Comparison of ENCODE assay signal across 17 cellular contexts in the genomic region with DNA sequence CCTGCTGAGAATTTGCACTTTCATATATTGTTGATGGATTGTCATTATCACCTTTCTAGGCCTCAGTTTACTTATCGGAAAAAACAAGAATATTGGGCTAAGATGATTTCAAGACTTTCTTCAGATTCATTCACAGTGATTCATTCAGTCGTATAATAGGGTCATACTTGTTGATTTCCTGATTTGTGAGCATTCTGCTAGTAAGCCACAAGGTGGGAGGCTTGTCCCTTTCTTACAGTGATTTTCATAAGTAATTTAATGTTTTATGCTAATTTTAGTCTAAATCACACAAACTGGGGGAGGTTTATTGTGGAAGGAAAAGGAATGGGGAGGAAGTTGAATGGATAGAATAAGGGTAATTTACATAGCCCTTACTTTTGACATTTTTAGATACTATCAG.
DNase-seq lines count a peak whose midpoint lies in the region; ATAC-seq, FAIRE-seq and TF ChIP-seq lines count a peak whose summit lies in the region.
"Had no signal": no experiment of that assay in that cellular context is flagged by ENCODE, and none has a peak within 500 bp of the region (broad histone marks: within the 10 kb centered on the region; RNA-seq: fewer than 3 reads in every experiment).

No MANE protein-coding gene starts in this region.

- no peak overlapping the region for H3K4me2 ChIP-seq in mammary epithelial cell (ENCODE audit: insufficient read depth, low read depth, low read length)

- no peak overlapping the region for H3K4me3 Mint-ChIP-seq in MCF 10A (ENCODE audit: unreplicated experiment)
- H3K4me3 Mint-ChIP-seq in type B pancreatic cell: no peak overlapping the region
- no peak overlapping the region for H3K4me3 Mint-ChIP-seq in activated T-helper 1 cell treated with anti-CD3 and anti-CD28 coated beads, Interleukin-12 subunit alpha, Interleukin-12 subunit beta, Interleukin-2, Interleukin-4 antibody, amounts not matched to agents 30 ng/mL and 10 ng/mL and 1 ng/mL, durations not matched to agents 14 hours and 24 hours and 36 hours
- H3K4me3 Mint-ChIP-seq: activated T-cell treated with anti-CD3 and anti-CD28 coated beads, Interleukin-2, amount 50 U/mL, for 24 hours had no signal

- H4K20me1 ChIP-seq in mammary epithelial cell (ENCODE audit: insufficient read depth, low read length): no peaks in the 10 kb centered on the region

- no peak overlapping the region for H3K9ac ChIP-seq in mammary epithelial cell (ENCODE audit: insufficient read depth, low read length)
- H3K9ac ChIP-seq: parathyroid adenoma had no signal

- H2AFZ ChIP-seq in mammary epithelial cell (ENCODE audit: low read depth, low read length): no peak overlapping the region
- H2AFZ ChIP-seq: parathyroid adenoma had no signal

- H3K9me3 ChIP-seq in mammary epithelial cell (replicated peaks; ENCODE audit: insufficient read depth, low read length) (no peaks in the 10 kb centered on the region), RWPE2 (ENCODE audit: severe bottlenecking) (no peaks in the 10 kb centered on the region)
- H3K9me3 ChIP-seq: HAP-1, upper lobe of right lung had no signal

- H3K4me1 Mint-ChIP-seq in MCF 10A (ENCODE audit: insufficient read depth, unreplicated experiment): peaks cover 6% of the 10 kb centered on the region
- peaks cover 6% of the 10 kb centered on the region for H3K4me1 Mint-ChIP-seq in type B pancreatic cell (ENCODE audit: unreplicated experiment)
- no peaks in the 10 kb centered on the region for H3K4me1 Mint-ChIP-seq in activated T-helper 1 cell treated with anti-CD3 and anti-CD28 coated beads, Interleukin-12 subunit alpha, Interleukin-12 subunit beta, Interleukin-2, Interleukin-4 antibody, amounts not matched to agents 30 ng/mL and 10 ng/mL and 1 ng/mL, durations not matched to agents 14 hours and 24 hours and 36 hours (ENCODE audit: low read depth)

- intact Hi-C loops in MCF 10A (cut with micrococcal nuclease) (no loop called here), mammary epithelial cell (cut with micrococcal nuclease) (no loop called here)
- intact Hi-C loops in activated T-helper 1 cell treated with anti-CD3 and anti-CD28 coated beads, Interleukin-12 subunit alpha, Interleukin-12 subunit beta, Interleukin-2, Interleukin-4 antibody, amounts not matched to agents 30 ng/mL and 10 ng/mL and 1 ng/mL, durations not matched to agents 14 hours and 24 hours and 36 hours (cut with micrococcal nuclease): no loop called here

- no peak for FAIRE-seq in RCC 7860 (lab: Jason Lieb, UNC)
- FAIRE-seq: endometrium, GM12878 had no signal

- peak; percentile 72; the same call in 2 of the 3 replicates for ATAC-seq in RWPE2 (ENCODE audit: low read depth)
- ATAC-seq in GM21381 (IDR thresholded peaks at IDR 0.05; ENCODE audit: unreplicated experiment): no peak
- ATAC-seq: GM12878, upper lobe of right lung had no signal

- H3K9me3 Mint-ChIP-seq in MCF 10A (ENCODE audit: unreplicated experiment) (no peaks in the 10 kb centered on the region), type B pancreatic cell (no peaks in the 10 kb centered on the region)
- no peaks in the 10 kb centered on the region for H3K9me3 Mint-ChIP-seq in activated T-helper 1 cell treated with anti-CD3 and anti-CD28 coated beads, Interleukin-12 subunit alpha, Interleukin-12 subunit beta, Interleukin-2, Interleukin-4 antibody, amounts not matched to agents 30 ng/mL and 10 ng/mL and 1 ng/mL, durations not matched to agents 14 hours and 24 hours and 36 hours
- H3K9me3 Mint-ChIP-seq: activated T-cell treated with anti-CD3 and anti-CD28 coated beads, Interleukin-2, amount 50 U/mL, for 24 hours had no signal

- no peaks in the 10 kb centered on the region for H3K27me3 ChIP-seq in mammary epithelial cell (ENCODE audit: insufficient read depth, low read length)
- H3K27me3 ChIP-seq in RWPE2 (ENCODE audit: insufficient read depth, poor library complexity, severe bottlenecking): no peaks in the 10 kb centered on the region
- H3K27me3 ChIP-seq: upper lobe of right lung had no signal

- no peaks in the 10 kb centered on the region for H3K79me2 ChIP-seq in mammary epithelial cell (ENCODE audit: insufficient read depth, low read length)
- H3K79me2 ChIP-seq: parathyroid adenoma had no signal

- BruUV-seq in MCF 10A (replicated peaks; lab: Mats Ljungman, UMichigan) (no TSS peak), mammary epithelial cell (replicated peaks; lab: Mats Ljungman, UMichigan) (no TSS peak)

- H3K36me3 Mint-ChIP-seq in MCF 10A (ENCODE audit: insufficient read depth, unreplicated experiment) (no peaks in the 10 kb centered on the region), type B pancreatic cell (no peaks in the 10 kb centered on the region)
- no peaks in the 10 kb centered on the region for H3K36me3 Mint-ChIP-seq in activated T-helper 1 cell treated with anti-CD3 and anti-CD28 coated beads, Interleukin-12 subunit alpha, Interleukin-12 subunit beta, Interleukin-2, Interleukin-4 antibody, amounts not matched to agents 30 ng/mL and 10 ng/mL and 1 ng/mL, durations not matched to agents 14 hours and 24 hours and 36 hours (ENCODE audit: low read depth)

- POLR2A ChIA-PET in MCF 10A (lab: Yijun Ruan, JAX): no interaction called here

- H3K4me3 ChIP-seq in mammary epithelial cell (replicated peaks in 1 of 3; ENCODE audit: insufficient read depth in 1 of 3, low read depth in 2 of 3, low read length in 3 of 3) (no peak overlapping the region), RWPE2 (ENCODE audit: severe bottlenecking) (no peak overlapping the region), fibroblast of mammary gland (ENCODE audit: control insufficient read depth, low read depth, low read length) (no peak overlapping the region)
- H3K4me3 ChIP-seq: GM12878, HAP-1, upper lobe of right lung had no signal

- peak; percentile 30 for DNase-seq in MCF 10A (ENCODE audit: unreplicated experiment)
- DNase-seq in mammary epithelial cell: no peak
- DNase-seq in RWPE2 (ENCODE audit: low spot score): no peak
- peak; percentile 38 for DNase-seq in fibroblast of mammary gland (ENCODE audit: low read depth)
- no peak for DNase-seq in type B pancreatic cell (ENCODE audit: extremely low spot score, unreplicated experiment)
- no peak for DNase-seq in activated T-helper 1 cell treated with anti-CD3 and anti-CD28 coated beads, Interleukin-12 subunit alpha, Interleukin-12 subunit beta, Interleukin-2, Interleukin-4 antibody, amounts not matched to agents 30 ng/mL and 10 ng/mL and 1 ng/mL, durations not matched to agents 14 hours and 24 hours and 36 hours (ENCODE audit: low spot score)
- no peak for DNase-seq in RCC 7860 (ENCODE audit: low spot score)
- DNase-seq: activated T-cell treated with anti-CD3 and anti-CD28 coated beads, Interleukin-2, amount 50 U/mL, for 24 hours; DMS53; NCI-H187; NK-92 treated with Interleukin-12 subunit alpha and Interleukin-12 subunit beta, amount 100 ng/mL, for 24 hours; upper lobe of right lung had no signal

- H3K27ac ChIP-seq in mammary epithelial cell (ENCODE audit: insufficient read depth, low read depth, low read length) (no peak overlapping the region), RWPE2 (ENCODE audit: poor library complexity, severe bottlenecking) (no peak overlapping the region)
- H3K27ac ChIP-seq: parathyroid adenoma, upper lobe of right lung had no signal

- in situ Hi-C loops in mammary epithelial cell (cut with MboI; ENCODE audit: low sequenced_read_pairs in 2 of 2): no loop called here

- no peaks in the 10 kb centered on the region for H3K27me3 Mint-ChIP-seq in MCF 10A (ENCODE audit: insufficient read depth, unreplicated experiment)
- no peaks in the 10 kb centered on the region for H3K27me3 Mint-ChIP-seq in type B pancreatic cell
- H3K27me3 Mint-ChIP-seq in activated T-helper 1 cell treated with anti-CD3 and anti-CD28 coated beads, Interleukin-12 subunit alpha, Interleukin-12 subunit beta, Interleukin-2, Interleukin-4 antibody, amounts not matched to agents 30 ng/mL and 10 ng/mL and 1 ng/mL, durations not matched to agents 14 hours and 24 hours and 36 hours (ENCODE audit: insufficient read depth): peaks cover 3% of the 10 kb centered on the region

- dilution Hi-C loops in mammary epithelial cell (cut with HindIII; ENCODE audit: low sequenced_read_pairs): no loop called here

- TF ChIP-seq CTCF in MCF 10A (IDR thresholded peaks at IDR 0.05; ENCODE audit: unreplicated experiment) (no peak), mammary epithelial cell (conservative IDR thresholded peaks at IDR 0.05 in 1 of 2, IDR thresholded peaks at IDR 0.05 in 1 of 2; ENCODE audit: extremely low read depth in 1 of 2, insufficient read depth in 1 of 2, low read depth in 1 of 2, low read length in 2 of 2) (peak in 1 of 2 donors; percentile 43), RWPE2 (IDR thresholded peaks at IDR 0.05; ENCODE audit: poor library complexity, severe bottlenecking) (peak; percentile 69), fibroblast of mammary gland (conservative IDR thresholded peaks at IDR 0.05; ENCODE audit: control insufficient read depth, insufficient read depth, low read depth, low read length) (peak; percentile 21), type B pancreatic cell (conservative IDR thresholded peaks at IDR 0.05) (peak; percentile 59)

- H3K4me1 ChIP-seq in mammary epithelial cell (ENCODE audit: insufficient read depth, low read length) (no peaks in the 10 kb centered on the region), RWPE2 (ENCODE audit: insufficient read depth, poor library complexity, severe bottlenecking) (peaks cover 5% of the 10 kb centered on the region)
- H3K4me1 ChIP-seq: parathyroid adenoma, upper lobe of right lung had no signal

- H3K36me3 ChIP-seq in mammary epithelial cell (ENCODE audit: insufficient read depth, low read length) (no peaks in the 10 kb centered on the region), RWPE2 (ENCODE audit: low read depth) (no peaks in the 10 kb centered on the region)
- H3K36me3 ChIP-seq: HAP-1, upper lobe of right lung had no signal

- 82% methylated on average over 2 of the region's 2 CpGs for WGBS in mammary epithelial cell (ENCODE audit: low coverage, missing lambda C conversion rate)

- CTCF ChIA-PET in MCF 10A (lab: Yijun Ruan, JAX) (no interaction called here), mammary epithelial cell (lab: Charles Lee; ENCODE audit: low non-redundant PET) (no interaction called here)

- H3K27ac Mint-ChIP-seq in MCF 10A (ENCODE audit: low read depth, unreplicated experiment): no peak overlapping the region
- H3K27ac Mint-ChIP-seq in type B pancreatic cell: no peak overlapping the region
- H3K27ac Mint-ChIP-seq in activated T-helper 1 cell treated with anti-CD3 and anti-CD28 coated beads, Interleukin-12 subunit alpha, Interleukin-12 subunit beta, Interleukin-2, Interleukin-4 antibody, amounts not matched to agents 30 ng/mL and 10 ng/mL and 1 ng/mL, durations not matched to agents 14 hours and 24 hours and 36 hours: no peak overlapping the region
- H3K27ac Mint-ChIP-seq: activated T-cell treated with anti-CD3 and anti-CD28 coated beads, Interleukin-2, amount 50 U/mL, for 24 hours had no signal

Comparison
In these comparisons a context has a peak if more than half of its experiments do, and no peak if none do; other contexts are left out.
1. DNase-seq: peak in MCF 10A (single experiment) and fibroblast of mammary gland (single experiment); none in mammary epithelial cell (single experiment), RWPE2 (single experiment), type B pancreatic cell (single experiment), activated T-helper 1 cell treated with anti-CD3 and anti-CD28 coated beads, Interleukin-12 subunit alpha, Interleukin-12 subunit beta, Interleukin-2, Interleukin-4 antibody, amounts not matched to agents 30 ng/mL and 10 ng/mL and 1 ng/mL, durations not matched to agents 14 hours and 24 hours and 36 hours (single experiment) and RCC 7860 (single experiment).